Comparison of ENCODE assay signal across 18 cellular contexts in the genomic region with DNA sequence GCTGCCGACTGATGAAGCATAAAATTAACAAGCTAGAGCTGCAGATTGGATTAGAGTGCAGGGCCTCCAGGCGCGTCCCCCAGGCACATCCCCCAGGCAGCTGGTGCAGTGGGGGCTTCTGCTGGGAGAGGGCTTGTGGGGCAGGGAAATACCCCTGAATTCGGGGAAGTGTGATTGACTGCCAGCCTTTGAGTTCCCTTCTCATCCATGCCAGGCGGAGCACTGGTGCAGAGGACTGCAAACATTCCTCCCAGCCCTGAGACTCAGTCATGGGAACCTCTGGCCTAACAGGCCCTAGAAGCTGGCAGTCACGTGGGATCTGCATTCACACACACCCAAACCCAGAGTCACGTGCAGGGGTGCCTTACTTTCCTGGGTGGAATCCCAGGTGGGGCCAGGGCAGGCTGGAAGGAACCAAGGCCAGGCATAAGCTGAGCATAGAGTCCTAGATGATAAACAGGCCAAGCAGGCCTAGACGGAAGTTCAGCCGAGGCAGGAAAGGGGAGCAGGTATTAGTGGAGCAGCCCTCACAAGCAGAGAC. TPM values are rescaled to one million over a fixed set of nuclear protein-coding genes. Genes with fewer than 3 reads are reported as not detected.
DNase-seq lines count a peak whose midpoint lies in the region; ATAC-seq and TF ChIP-seq lines count a peak whose summit lies in the region.
"Had no signal": no experiment of that assay in that cellular context is flagged by ENCODE, and none has a peak within 500 bp of the region (broad histone marks: within the 10 kb centered on the region; RNA-seq: fewer than 3 reads in every experiment).

No MANE protein-coding gene starts in this region.

- H3K27ac Mint-ChIP-seq in activated CD8-positive, alpha-beta memory T cell treated with anti-CD3 and anti-CD28 coated beads, Interleukin-2, amount 10 ng/mL, durations not matched to agents 7 days and 5 days: no peak overlapping the region
- peak overlapping the region; percentile 60 for H3K27ac Mint-ChIP-seq in WTC11
- H3K27ac Mint-ChIP-seq in activated CD4-positive, alpha-beta T cell treated with anti-CD3 and anti-CD28 coated beads, Interleukin-2, amount 10 ng/mL, durations not matched to agents 7 days and 5 days: no peak overlapping the region
- H3K27ac Mint-ChIP-seq: natural killer cell, progenitor cell of endocrine pancreas had no signal

- intact Hi-C loops in left lung (cut with DNase I): no loop called here

- no peak overlapping the region for H3K27ac ChIP-seq in left lung
- H3K27ac ChIP-seq: breast epithelium, spleen, uterus had no signal

- CTCF ChIA-PET in activated CD8-positive, alpha-beta memory T cell treated with anti-CD3 and anti-CD28 coated beads, Interleukin-2, amount 10 ng/mL, durations not matched to agents 7 days and 5 days (lab: Charles Lee): no interaction called here
- CTCF ChIA-PET in WTC11 (lab: Charles Lee): no interaction called here
- CTCF ChIA-PET in activated CD4-positive, alpha-beta T cell treated with anti-CD3 and anti-CD28 coated beads, Interleukin-2, amount 10 ng/mL, durations not matched to agents 7 days and 5 days (lab: Charles Lee): no interaction called here

- no peak overlapping the region for H3K4me3 Mint-ChIP-seq in activated CD8-positive, alpha-beta memory T cell treated with anti-CD3 and anti-CD28 coated beads, Interleukin-2, amount 10 ng/mL, durations not matched to agents 7 days and 5 days
- H3K4me3 Mint-ChIP-seq in WTC11: no peak overlapping the region
- H3K4me3 Mint-ChIP-seq in activated CD4-positive, alpha-beta T cell treated with anti-CD3 and anti-CD28 coated beads, Interleukin-2, amount 10 ng/mL, durations not matched to agents 7 days and 5 days: no peak overlapping the region
- H3K4me3 Mint-ChIP-seq: natural killer cell had no signal

- H3K4me1 ChIP-seq in left lung: peaks cover 0 to 11% of the 10 kb centered on the region in 2 donors
- H3K4me1 ChIP-seq: breast epithelium, uterus had no signal

- H3K9me3 ChIP-seq in left lung: no peaks in the 10 kb centered on the region
- H3K9me3 ChIP-seq: breast epithelium, heart right ventricle, uterus had no signal

- no peaks in the 10 kb centered on the region for H3K9me3 Mint-ChIP-seq in activated CD8-positive, alpha-beta memory T cell treated with anti-CD3 and anti-CD28 coated beads, Interleukin-2, amount 10 ng/mL, durations not matched to agents 7 days and 5 days (ENCODE audit: low read depth)
- H3K9me3 Mint-ChIP-seq in WTC11: no peaks in the 10 kb centered on the region
- H3K9me3 Mint-ChIP-seq in activated CD4-positive, alpha-beta T cell treated with anti-CD3 and anti-CD28 coated beads, Interleukin-2, amount 10 ng/mL, durations not matched to agents 7 days and 5 days: peaks cover 3% of the 10 kb centered on the region

- POLR2A ChIA-PET in WTC11 (lab: Charles Lee): no interaction called here
- POLR2A ChIA-PET in activated CD4-positive, alpha-beta T cell treated with anti-CD3 and anti-CD28 coated beads, Interleukin-2, amount 10 ng/mL, durations not matched to agents 7 days and 5 days (lab: Charles Lee): no interaction called here

- TF ChIP-seq CTCF in WTC11 (IDR thresholded peaks at IDR 0.05) (no peak), left lung (IDR thresholded peaks at IDR 0.05) (no peak), retinal pigment epithelial cell (conservative IDR thresholded peaks at IDR 0.05; ENCODE audit: low read depth, low read length) (no peak)

- peak; percentile 33 for DNase-seq in activated CD8-positive, alpha-beta memory T cell treated with anti-CD3 and anti-CD28 coated beads, Interleukin-2, amount 10 ng/mL, durations not matched to agents 7 days and 5 days
- DNase-seq in activated CD8-positive, alpha-beta memory T cell treated with anti-CD3 and anti-CD28 coated beads, Interleukin-2, amount 50 U/mL, for 4 hours: no peak
- DNase-seq in WTC11 (ENCODE audit: low spot score): no peak
- DNase-seq in left lung: peak in 1 of 2 donors; percentile 62
- DNase-seq in retinal pigment epithelial cell (ENCODE audit: low read depth): peak; percentile 20
- no peak for DNase-seq in UCSD-AML1 (lab: John Stamatoyannopoulos, UW; ENCODE audit: unreplicated experiment)
- DNase-seq in activated CD4-positive, alpha-beta T cell treated with anti-CD3 and anti-CD28 coated beads, Interleukin-2, amount 10 ng/mL, durations not matched to agents 7 days and 5 days: no peak
- DNase-seq: activated CD4-positive, alpha-beta T cell treated with anti-CD3 and anti-CD28 coated beads for 1 hour; heart right ventricle; mesenchymal stem cell; NCI-H2081 treated with DMSO at 0.1 percent for 48 hours; spleen; stimulated activated CD4-positive, alpha-beta T cell treated with anti-CD3 and anti-CD28 coated beads, Interleukin-4, amount 100 ng/mL, for 4 hours; uterus had no signal

- H3K36me3 Mint-ChIP-seq in activated CD8-positive, alpha-beta memory T cell treated with anti-CD3 and anti-CD28 coated beads, Interleukin-2, amount 10 ng/mL, durations not matched to agents 7 days and 5 days: peaks cover 7% of the 10 kb centered on the region
- H3K36me3 Mint-ChIP-seq in WTC11: peaks cover 16% of the 10 kb centered on the region
- H3K36me3 Mint-ChIP-seq in activated CD4-positive, alpha-beta T cell treated with anti-CD3 and anti-CD28 coated beads, Interleukin-2, amount 10 ng/mL, durations not matched to agents 7 days and 5 days (ENCODE audit: low read depth): peaks cover 19% of the 10 kb centered on the region
- H3K36me3 Mint-ChIP-seq: natural killer cell had no signal

- no peaks in the 10 kb centered on the region for H3K27me3 ChIP-seq in left lung
- H3K27me3 ChIP-seq: breast epithelium, heart right ventricle, spleen, uterus had no signal

- H3K4me1 Mint-ChIP-seq in activated CD8-positive, alpha-beta memory T cell treated with anti-CD3 and anti-CD28 coated beads, Interleukin-2, amount 10 ng/mL, durations not matched to agents 7 days and 5 days: no peaks in the 10 kb centered on the region
- no peaks in the 10 kb centered on the region for H3K4me1 Mint-ChIP-seq in WTC11
- H3K4me1 Mint-ChIP-seq in activated CD4-positive, alpha-beta T cell treated with anti-CD3 and anti-CD28 coated beads, Interleukin-2, amount 10 ng/mL, durations not matched to agents 7 days and 5 days: no peaks in the 10 kb centered on the region

- ATAC-seq in activated CD8-positive, alpha-beta memory T cell treated with anti-CD3 and anti-CD28 coated beads, Interleukin-2, amount 10 ng/mL, durations not matched to agents 7 days and 5 days: no peak
- ATAC-seq in WTC11 (no peak), left lung (peak; percentile 68), GM18498 (IDR thresholded peaks at IDR 0.05; ENCODE audit: unreplicated experiment) (no peak)
- ATAC-seq: natural killer cell had no signal

- H3K36me3 ChIP-seq in left lung: peaks cover 0 to 89% of the 10 kb centered on the region in 2 donors
- H3K36me3 ChIP-seq: breast epithelium, uterus had no signal

- H3K27me3 Mint-ChIP-seq in activated CD8-positive, alpha-beta memory T cell treated with anti-CD3 and anti-CD28 coated beads, Interleukin-2, amount 10 ng/mL, durations not matched to agents 7 days and 5 days: no peaks in the 10 kb centered on the region
- H3K27me3 Mint-ChIP-seq in WTC11 (ENCODE audit: low read depth): no peaks in the 10 kb centered on the region
- no peaks in the 10 kb centered on the region for H3K27me3 Mint-ChIP-seq in activated CD4-positive, alpha-beta T cell treated with anti-CD3 and anti-CD28 coated beads, Interleukin-2, amount 10 ng/mL, durations not matched to agents 7 days and 5 days
- H3K27me3 Mint-ChIP-seq: progenitor cell of endocrine pancreas had no signal

- no peak overlapping the region for H3K4me3 ChIP-seq in left lung
- H3K4me3 ChIP-seq in retinal pigment epithelial cell (ENCODE audit: low read length): no peak overlapping the region
- H3K4me3 ChIP-seq: breast epithelium, heart right ventricle, spleen, uterus had no signal

TF ChIP-seq in WTC11, 78 proteins besides CTCF, POLR2A, EP300 and RAD21 (continues in another document):
- no peak for TF ChIP-seq NR2C2 (CRISPR knock-in tag; IDR thresholded peaks at IDR 0.05)
- TF ChIP-seq, protein P1, sequence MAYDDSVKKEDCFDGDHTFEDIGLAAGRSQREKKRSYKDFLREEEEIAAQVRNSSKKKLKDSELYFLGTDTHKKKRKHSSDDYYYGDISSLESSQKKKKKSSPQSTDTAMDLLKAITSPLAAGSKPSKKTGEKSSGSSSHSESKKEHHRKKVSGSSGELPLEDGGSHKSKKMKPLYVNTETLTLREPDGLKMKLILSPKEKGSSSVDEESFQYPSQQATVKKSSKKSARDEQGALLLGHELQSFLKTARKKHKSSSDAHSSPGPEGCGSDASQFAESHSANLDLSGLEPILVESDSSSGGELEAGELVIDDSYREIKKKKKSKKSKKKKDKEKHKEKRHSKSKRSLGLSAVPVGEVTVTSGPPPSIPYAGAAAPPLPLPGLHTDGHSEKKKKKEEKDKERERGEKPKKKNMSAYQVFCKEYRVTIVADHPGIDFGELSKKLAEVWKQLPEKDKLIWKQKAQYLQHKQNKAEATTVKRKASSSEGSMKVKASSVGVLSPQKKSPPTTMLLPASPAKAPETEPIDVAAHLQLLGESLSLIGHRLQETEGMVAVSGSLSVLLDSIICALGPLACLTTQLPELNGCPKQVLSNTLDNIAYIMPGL (CRISPR knock-in tag; IDR thresholded peaks at IDR 0.05): no peak
- no peak for TF ChIP-seq SMAD3 (CRISPR knock-in tag; IDR thresholded peaks at IDR 0.05; ENCODE audit: borderline replicate concordance)
- TF ChIP-seq ZNF416 (CRISPR knock-in tag; IDR thresholded peaks at IDR 0.05): no peak
- TF ChIP-seq ESRRA (CRISPR knock-in tag; IDR thresholded peaks at IDR 0.05; ENCODE audit: borderline replicate concordance): no peak
- no peak for TF ChIP-seq RELA (CRISPR knock-in tag; IDR thresholded peaks at IDR 0.05; ENCODE audit: borderline replicate concordance)
- TF ChIP-seq NFYB (CRISPR knock-in tag; conservative IDR thresholded peaks at IDR 0.05; ENCODE audit: low read depth): no peak

RNA-seq across cellular contexts. Expression of gene SEC22A, which starts 46.2 kb away (rescaled TPM):
- total RNA-seq in activated CD8-positive, alpha-beta memory T cell treated with anti-CD3 and anti-CD28 coated beads, Interleukin-2, amount 10 ng/mL, durations not matched to agents 7 days and 5 days: 10 to 100 TPM; 14.5 to 15.2 TPM
- total RNA-seq in WTC11 (2021) (9.2 to 12.6 TPM (median 11.1 TPM) in 3 replicates), left lung (10 to 100 TPM; 15.7 to 18.5 TPM)
- total RNA-seq in activated CD4-positive, alpha-beta T cell treated with anti-CD3 and anti-CD28 coated beads, Interleukin-2, amount 10 ng/mL, durations not matched to agents 7 days and 5 days: 10 to 100 TPM; 13.8 to 15.8 TPM

Comparison
In these comparisons a context has a peak if more than half of its experiments do, and no peak if none do; other contexts are left out.
1. DNase-seq: peak in activated CD8-positive, alpha-beta memory T cell treated with anti-CD3 and anti-CD28 coated beads, Interleukin-2, amount 10 ng/mL, durations not matched to agents 7 days and 5 days (single experiment) and retinal pigment epithelial cell (single experiment); none in activated CD8-positive, alpha-beta memory T cell treated with anti-CD3 and anti-CD28 coated beads, Interleukin-2, amount 50 U/mL, for 4 hours (single experiment), WTC11 (single experiment), UCSD-AML1 (single experiment) and activated CD4-positive, alpha-beta T cell treated with anti-CD3 and anti-CD28 coated beads, Interleukin-2, amount 10 ng/mL, durations not matched to agents 7 days and 5 days (single experiment).